20 cellular contexts compared by ENCODE assay signal in genomic region chr7:7920056-7920455, GRCh38. TPM values are rescaled to one million over a fixed set of nuclear protein-coding genes. Genes with fewer than 3 reads are reported as not detected.
A peak's percentile ranks its signal among the peaks of the same experiment; 100 is the strongest.
DNase-seq lines count a peak whose midpoint lies in the region; ATAC-seq, FAIRE-seq and TF ChIP-seq lines count a peak whose summit lies in the region.
"Had no signal": no experiment of that assay in that cellular context is flagged by ENCODE, and none has a peak within 500 bp of the region (broad histone marks: within the 10 kb centered on the region; RNA-seq: fewer than 3 reads in every experiment).

No MANE protein-coding gene starts in this region.

- no peaks in the 10 kb centered on the region for H3K27me3 ChIP-seq in KMS-11 (ENCODE audit: insufficient read depth, low read depth)
- no peaks in the 10 kb centered on the region for H3K27me3 ChIP-seq in GM12878 (replicated peaks in 1 of 2; ENCODE audit: control insufficient read depth in 2 of 2, insufficient read depth in 2 of 2, low read length in 1 of 2)
- H3K27me3 ChIP-seq: body of pancreas, left lung, sigmoid colon had no signal

- CTCF ChIA-PET in GM12878 (lab: Yijun Ruan, JAX) = interaction anchor here (0.8 to 3.1 kb wide), 16 partner anchors 11 to 297 kb away, joined by 3 to 19 read pairs (median 6); no protein-coding TSS in a partner anchor
- CTCF ChIA-PET in activated CD4-positive, alpha-beta T cell treated with anti-CD3 and anti-CD28 coated beads, Interleukin-2, amount 10 ng/mL, durations not matched to agents 7 days and 5 days (lab: Charles Lee) = interaction anchor here (1.3 to 1.7 kb wide), 2 partner anchors 10 to 266 kb away, joined by 3 to 6 read pairs; no protein-coding TSS in a partner anchor

- H2AFZ ChIP-seq in KMS-11 (ENCODE audit: low read depth) (peak overlapping the region; percentile 2; the same call in 1 of the 2 replicates), GM12878 (ENCODE audit: control insufficient read depth, low read depth, low read length) (no peak overlapping the region)

- no peak overlapping the region for H3K4me3 ChIP-seq in KMS-11 (IDR thresholded peaks at IDR 0.05; ENCODE audit: insufficient read depth, low read depth, low read length)
- no peak overlapping the region for H3K4me3 ChIP-seq in GM12878
- H3K4me3 ChIP-seq: body of pancreas, left lung, sigmoid colon, thoracic aorta had no signal

- H3K36me3 Mint-ChIP-seq in naive B cell = peaks cover 0 to 6% of the 10 kb centered on the region in 2 donors
- H3K36me3 Mint-ChIP-seq in activated CD4-positive, alpha-beta T cell treated with anti-CD3 and anti-CD28 coated beads, Interleukin-2, amount 10 ng/mL, durations not matched to agents 7 days and 5 days (ENCODE audit: low read depth) = no peaks in the 10 kb centered on the region
- no peaks in the 10 kb centered on the region for H3K36me3 Mint-ChIP-seq in activated naive CD8-positive, alpha-beta T cell treated with anti-CD3 and anti-CD28 coated beads, Interleukin-2, amount 50 U/mL, for 24 hours (ENCODE audit: low read depth)
- H3K36me3 Mint-ChIP-seq: CD14-positive monocyte had no signal

- H3K9ac ChIP-seq in KMS-11 = no peak overlapping the region; the same call in 1 of the 2 replicates
- H3K9ac ChIP-seq in GM12878 (ENCODE audit: control insufficient read depth, insufficient read depth, low read length) = no peak overlapping the region

- in situ Hi-C loops in GM12878 (cut with MboI) = no loop called here

- no peak for TF ChIP-seq EP300 in GM12878 (IDR thresholded peaks at IDR 0.05; ENCODE audit: borderline replicate concordance in 1 of 2, control insufficient read depth in 1 of 2, low read depth in 2 of 2, low read length in 2 of 2)

- no peak for TF ChIP-seq RAD21 in GM12878 (IDR thresholded peaks at IDR 0.05; ENCODE audit: insufficient read depth, low read depth, low read length)

- ATAC-seq in GM12878 (peak; percentile 7), naive B cell (ENCODE audit: low read depth in 2 of 2) (no peak)
- no peak for ATAC-seq in activated naive CD8-positive, alpha-beta T cell treated with anti-CD3 and anti-CD28 coated beads, Interleukin-2, amount 50 U/mL, for 24 hours
- ATAC-seq: Right ventricle myocardium inferior had no signal

- H3K27ac Mint-ChIP-seq in naive B cell = peak overlapping the region; percentile 74 to 94 (median 92)
- no peak overlapping the region for H3K27ac Mint-ChIP-seq in activated CD4-positive, alpha-beta T cell treated with anti-CD3 and anti-CD28 coated beads, Interleukin-2, amount 10 ng/mL, durations not matched to agents 7 days and 5 days
- no peak overlapping the region for H3K27ac Mint-ChIP-seq in activated naive CD8-positive, alpha-beta T cell treated with anti-CD3 and anti-CD28 coated beads, Interleukin-2, amount 50 U/mL, for 24 hours
- H3K27ac Mint-ChIP-seq: activated naive CD8-positive, alpha-beta T cell treated with anti-CD3 and anti-CD28 coated beads, Interleukin-2, amount 10 ng/mL, durations not matched to agents 7 days and 5 days; CD14-positive monocyte had no signal

- H3K4me1 Mint-ChIP-seq in naive B cell = peaks cover 49 to 51% (median 51%) of the 10 kb centered on the region in 3 donors
- peaks cover 35% of the 10 kb centered on the region for H3K4me1 Mint-ChIP-seq in activated CD4-positive, alpha-beta T cell treated with anti-CD3 and anti-CD28 coated beads, Interleukin-2, amount 10 ng/mL, durations not matched to agents 7 days and 5 days
- peaks cover 26% of the 10 kb centered on the region for H3K4me1 Mint-ChIP-seq in activated naive CD8-positive, alpha-beta T cell treated with anti-CD3 and anti-CD28 coated beads, Interleukin-2, amount 50 U/mL, for 24 hours
- H3K4me1 Mint-ChIP-seq: CD14-positive monocyte had no signal

- H3K27ac ChIP-seq in KMS-11 = peak overlapping the region; percentile 50
- H3K27ac ChIP-seq in GM12878 (ENCODE audit: control insufficient read depth, insufficient read depth) = peak overlapping the region; percentile 44; the same call in 1 of the 2 replicates
- H3K27ac ChIP-seq: body of pancreas, left lung, sigmoid colon, thoracic aorta had no signal

- WGBS in GM12878 (ENCODE audit: insufficient coverage, insufficient replicate concordance, low lambda C conversion rate, missing lambda C conversion rate) = 50% methylated on average over 2 of the region's 2 CpGs

- RAD21 ChIA-PET in GM12878 (lab: Charles Lee; ENCODE audit: unreplicated experiment) = interaction anchor here (0.8 to 3.7 kb wide), 22 partner anchors 11 to 496 kb away, joined by 3 to 52 read pairs (median 7); partner anchors contain the start of gene GLCCI1

- no TSS peak for BruUV-seq in GM12878 (replicated peaks; lab: Mats Ljungman, UMichigan)

- no peaks in the 10 kb centered on the region for H3K36me3 ChIP-seq in KMS-11 (ENCODE audit: insufficient read depth)
- no peaks in the 10 kb centered on the region for H3K36me3 ChIP-seq in GM12878 (ENCODE audit: control insufficient read depth in 2 of 2, insufficient read depth in 2 of 2, low read length in 1 of 2)
- H3K36me3 ChIP-seq: left lung, sigmoid colon, thoracic aorta had no signal

- SMC1A ChIA-PET in GM12878 (lab: Charles Lee; ENCODE audit: uncharacterized antibody, unreplicated experiment) = interaction anchor here (0.8 to 4.2 kb wide), 53 partner anchors 9 to 376 kb away, joined by 3 to 59 read pairs (median 5); no protein-coding TSS in a partner anchor

- H3K4me3 Mint-ChIP-seq in naive B cell = peak overlapping the region in 6 of 8 donors; percentile 29 to 83 (median 78)
- H3K4me3 Mint-ChIP-seq in activated CD4-positive, alpha-beta T cell treated with anti-CD3 and anti-CD28 coated beads, Interleukin-2, amount 10 ng/mL, durations not matched to agents 7 days and 5 days = no peak overlapping the region
- no peak overlapping the region for H3K4me3 Mint-ChIP-seq in activated naive CD8-positive, alpha-beta T cell treated with anti-CD3 and anti-CD28 coated beads, Interleukin-2, amount 50 U/mL, for 24 hours
- H3K4me3 Mint-ChIP-seq: CD14-positive monocyte, H9 had no signal

- TF ChIP-seq CTCF in KMS-11 (conservative IDR thresholded peaks at IDR 0.05; ENCODE audit: low read depth, low read length) (no peak), GM12878 (IDR thresholded peaks at IDR 0.05 in 2 of 3, conservative IDR thresholded peaks at IDR 0.05 in 1 of 3; ENCODE audit: control insufficient read depth in 2 of 3, extremely low read depth in 1 of 3, insufficient read depth in 1 of 3, low read depth in 3 of 3, low read length in 3 of 3) (no peak)

- H3K79me2 ChIP-seq in KMS-11 (ENCODE audit: insufficient read depth, low read depth) (no peaks in the 10 kb centered on the region), GM12878 (ENCODE audit: control insufficient read depth, insufficient read depth, low read length) (no peaks in the 10 kb centered on the region; the same call in 1 of the 2 replicates)

- POLR2A ChIA-PET in GM12878 (lab: Charles Lee) = interaction anchor here (0.6 to 3.0 kb wide), 8 partner anchors 11 to 114 kb away, joined by 3 to 17 read pairs (median 4); no protein-coding TSS in a partner anchor
- POLR2A ChIA-PET in activated CD4-positive, alpha-beta T cell treated with anti-CD3 and anti-CD28 coated beads, Interleukin-2, amount 10 ng/mL, durations not matched to agents 7 days and 5 days (lab: Charles Lee) = no interaction called here

- peaks cover 76% of the 10 kb centered on the region for H3K4me1 ChIP-seq in KMS-11 (ENCODE audit: low read depth, poor library complexity, severe bottlenecking)
- H3K4me1 ChIP-seq in GM12878 (ENCODE audit: control insufficient read depth, insufficient read depth, low read length) = peaks cover 50% of the 10 kb centered on the region
- H3K4me1 ChIP-seq: left lung, sigmoid colon had no signal

- H3K4me2 ChIP-seq in KMS-11 (peak overlapping the region; percentile 84), GM12878 (ENCODE audit: control insufficient read depth, insufficient read depth) (peak overlapping the region; percentile 45; the same call in 1 of the 2 replicates)

- no peaks in the 10 kb centered on the region for H4K20me1 ChIP-seq in KMS-11 (ENCODE audit: insufficient read depth)
- no peaks in the 10 kb centered on the region for H4K20me1 ChIP-seq in GM12878 (ENCODE audit: control insufficient read depth, insufficient read depth)

- FAIRE-seq in GM12878 (lab: Jason Lieb, UNC) = no peak

- peaks cover 3% of the 10 kb centered on the region for H3K9me3 ChIP-seq in GM12878 (replicated peaks; ENCODE audit: control insufficient read depth, insufficient read depth, low read length)
- H3K9me3 ChIP-seq: body of pancreas, left lung, sigmoid colon, thoracic aorta had no signal

- no peaks in the 10 kb centered on the region for H3K27me3 Mint-ChIP-seq in naive B cell
- no peaks in the 10 kb centered on the region for H3K27me3 Mint-ChIP-seq in activated CD4-positive, alpha-beta T cell treated with anti-CD3 and anti-CD28 coated beads, Interleukin-2, amount 10 ng/mL, durations not matched to agents 7 days and 5 days
- H3K27me3 Mint-ChIP-seq in activated naive CD8-positive, alpha-beta T cell treated with anti-CD3 and anti-CD28 coated beads, Interleukin-2, amount 50 U/mL, for 24 hours = no peaks in the 10 kb centered on the region
- H3K27me3 Mint-ChIP-seq: activated naive CD8-positive, alpha-beta T cell treated with anti-CD3 and anti-CD28 coated beads, Interleukin-2, amount 10 ng/mL, durations not matched to agents 7 days and 5 days had no signal

- H3K9me3 Mint-ChIP-seq in naive B cell = no peaks in the 10 kb centered on the region
- H3K9me3 Mint-ChIP-seq in activated CD4-positive, alpha-beta T cell treated with anti-CD3 and anti-CD28 coated beads, Interleukin-2, amount 10 ng/mL, durations not matched to agents 7 days and 5 days = peaks cover 7% of the 10 kb centered on the region
- no peaks in the 10 kb centered on the region for H3K9me3 Mint-ChIP-seq in activated naive CD8-positive, alpha-beta T cell treated with anti-CD3 and anti-CD28 coated beads, Interleukin-2, amount 50 U/mL, for 24 hours
- H3K9me3 Mint-ChIP-seq: H9 had no signal

- DNase-seq in DMS53 treated with DMSO at 0.1 percent for 48 hours (lab: John Stamatoyannopoulos, UW; ENCODE audit: unreplicated experiment) (peak; percentile 82), GM12878 (ENCODE audit: low read depth, low spot score) (no peak), naive B cell (no peak), SKM-1 (lab: John Stamatoyannopoulos, UW; ENCODE audit: unreplicated experiment) (no peak), NCI-H2029 treated with DMSO at 0.1 percent for 48 hours (lab: John Stamatoyannopoulos, UW) (no peak)
- DNase-seq in activated CD4-positive, alpha-beta T cell treated with anti-CD3 and anti-CD28 coated beads, Interleukin-2, amount 10 ng/mL, durations not matched to agents 7 days and 5 days = no peak
- no peak for DNase-seq in activated naive CD8-positive, alpha-beta T cell treated with anti-CD3 and anti-CD28 coated beads, Interleukin-2, amount 50 U/mL, for 24 hours
- DNase-seq: activated CD4-positive, alpha-beta T cell treated with anti-CD3 and anti-CD28 coated beads, Interleukin-2, amount 50 U/mL, for 1 hour; activated CD8-positive, alpha-beta memory T cell treated with anti-CD3 and anti-CD28 coated beads, Interleukin-2, amount 50 U/mL, for 4 hours; activated naive CD8-positive, alpha-beta T cell treated with anti-CD3 and anti-CD28 coated beads, Interleukin-2, amount 10 ng/mL, durations not matched to agents 7 days and 5 days; glutamatergic neuron; H9; left lung; NCI-H1417 treated with DMSO at 0.1 percent for 48 hours; sigmoid colon had no signal

- intact Hi-C loops in GM12878 (cut with micrococcal nuclease; ENCODE audit: unreplicated experiment) = loop anchor here (2.0 kb wide), 1 partner anchor 99 kb away; no protein-coding TSS in a partner anchor

- no peak for TF ChIP-seq POLR2A in GM12878 (IDR thresholded peaks at IDR 0.05; ENCODE audit: low read depth, low read length)

RNA-seq across cellular contexts. Expression of gene GLCCI1, which starts 48.5 kb away (rescaled TPM):
- 212 and 234 TPM in 2 replicates for total RNA-seq in GM12878 (2013; cell fraction: nucleolus; rRNA removed)
- 22.3 and 23.6 TPM in 2 replicates for total RNA-seq in GM12878 (2014; rRNA removed)
- total RNA-seq in GM12878 (2014; rRNA removed; fragmentation: Illumina TruSeq; extraction: Trizol) = 33.4 and 39.8 TPM in 2 replicates
- 52.2 and 52.6 TPM in 2 replicates for total RNA-seq in GM12878 (2021)
- 25.4 TPM for polyA plus RNA-seq in GM12878 (2011; ENCODE audit: low read depth)
- 92.0 and 104 TPM in 2 replicates for polyA plus RNA-seq in GM12878 (2011; rRNA removed)
- polyA plus RNA-seq in GM12878 (2011; cell fraction: cytosol; rRNA removed) = 48.0 and 53.3 TPM in 2 replicates
- polyA plus RNA-seq in GM12878 (2011; cell fraction: nucleus; rRNA removed) = 93.7 and 109 TPM in 2 replicates
- polyA plus RNA-seq in GM12878 (2012) = 35.3 and 48.3 TPM in 2 replicates
- polyA plus RNA-seq in GM12878 (2014; fragmentation: Illumina TruSeq; extraction: Trizol) = 34.2 and 40.6 TPM in 2 replicates
- polyA plus RNA-seq in GM12878 (2014; fragmentation: Nextera tagmentation; extraction: Ambion mirVana) = 10 to 100 TPM; 16.2 to 17.9 TPM
- polyA plus RNA-seq in GM12878 (2014; rRNA removed) = 32.9 and 34.7 TPM in 2 replicates
- polyA plus RNA-seq in GM12878 (2016; fragmentation: Nextera tagmentation; extraction: Ambion mirVana) = 10 to 100 TPM; 12.6 to 16.7 TPM
- polyA minus RNA-seq in GM12878 (2011; rRNA and poly(A)+ RNA removed) = 134 and 207 TPM in 2 replicates
- polyA minus RNA-seq in GM12878 (2011; cell fraction: cytosol; rRNA and poly(A)+ RNA removed) = 40.4 and 48.7 TPM in 2 replicates
- polyA minus RNA-seq in GM12878 (2011; cell fraction: nucleus; rRNA and poly(A)+ RNA removed) = 165 and 313 TPM in 2 replicates
- 10 to 100 TPM; 17.2 to 35.4 (median 20.9) TPM for polyA plus RNA-seq in naive B cell (ENCODE audit: low read depth in 6 of 6)
- total RNA-seq in activated CD4-positive, alpha-beta T cell treated with anti-CD3 and anti-CD28 coated beads, Interleukin-2, amount 10 ng/mL, durations not matched to agents 7 days and 5 days = 10 to 100 TPM; 27.9 to 29.6 TPM

Comparison
In these comparisons a context has a peak if more than half of its experiments do, and no peak if none do; other contexts are left out.
1. H3K27ac Mint-ChIP-seq: peak in naive B cell (6 of 6); none in activated CD4-positive, alpha-beta T cell treated with anti-CD3 and anti-CD28 coated beads, Interleukin-2, amount 10 ng/mL, durations not matched to agents 7 days and 5 days (single experiment) and activated naive CD8-positive, alpha-beta T cell treated with anti-CD3 and anti-CD28 coated beads, Interleukin-2, amount 50 U/mL, for 24 hours (single experiment).
2. H3K4me3 Mint-ChIP-seq: peak in naive B cell (6 of 8); none in activated CD4-positive, alpha-beta T cell treated with anti-CD3 and anti-CD28 coated beads, Interleukin-2, amount 10 ng/mL, durations not matched to agents 7 days and 5 days (single experiment) and activated naive CD8-positive, alpha-beta T cell treated with anti-CD3 and anti-CD28 coated beads, Interleukin-2, amount 50 U/mL, for 24 hours (single experiment).